15 cellular contexts compared by ENCODE assay signal in the genomic region with DNA sequence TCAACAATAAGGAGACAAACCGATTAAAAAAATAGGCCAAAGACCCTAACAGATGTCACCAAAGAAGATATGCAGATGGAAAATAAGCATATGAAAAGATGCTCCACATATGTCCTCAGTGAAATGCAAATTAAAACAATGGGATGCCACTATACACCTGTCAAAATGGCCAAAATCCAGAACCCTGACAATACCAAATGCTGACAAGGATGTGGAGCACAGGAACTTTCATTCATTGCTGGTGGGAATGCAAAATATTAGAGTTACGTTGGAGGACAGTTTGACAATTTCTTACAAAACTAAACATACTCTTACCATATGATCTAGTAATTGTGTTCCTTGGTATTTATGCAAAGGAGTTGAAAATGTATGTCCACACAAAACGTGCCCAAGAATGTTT.
"Had no signal": no experiment of that assay in that cellular context is flagged by ENCODE, and none has a peak within 500 bp of the region (broad histone marks: within the 10 kb centered on the region; RNA-seq: fewer than 3 reads in every experiment).

No MANE protein-coding gene starts in this region.

- H3K4me1 ChIP-seq: parathyroid adenoma, uterus had no signal

- H3K27me3 Mint-ChIP-seq: activated naive CD8-positive, alpha-beta T cell treated with anti-CD3 and anti-CD28 coated beads, Interleukin-2, amount 10 ng/mL, durations not matched to agents 7 days and 5 days; memory B cell; stimulated activated naive CD8-positive, alpha-beta T cell treated with anti-CD3 and anti-CD28 coated beads, Interleukin-15, amount 100 ng/mL, for 72 hours had no signal

- H3K36me3 ChIP-seq: ascending aorta, thoracic aorta, uterus had no signal

- H3K27ac ChIP-seq: ascending aorta, esophagus squamous epithelium, parathyroid adenoma, thoracic aorta, uterus had no signal

- DNase-seq: activated gamma-delta T cell treated with Interleukin-2 at 50 U/mL for 16 hours; activated naive CD8-positive, alpha-beta T cell treated with anti-CD3 and anti-CD28 coated beads, Interleukin-2, amount 10 ng/mL, durations not matched to agents 7 days and 5 days; activated T-cell treated with anti-CD3 and anti-CD28 coated beads, Interleukin-2, amount 50 U/mL, for 1 hour; esophagus squamous epithelium; foreskin fibroblast; retina; stimulated activated CD4-positive, alpha-beta T cell treated with anti-CD3 and anti-CD28 coated beads, Interleukin-15, amount 100 ng/mL, for 24 hours; stimulated activated CD4-positive, alpha-beta T cell treated with anti-CD3 and anti-CD28 coated beads, Interleukin-4, amount 100 ng/mL, for 4 hours; stimulated activated naive CD8-positive, alpha-beta T cell treated with anti-CD3 and anti-CD28 coated beads, Interleukin-15, amount 100 ng/mL, for 72 hours; uterus had no signal

- H3K27ac Mint-ChIP-seq: activated naive CD8-positive, alpha-beta T cell treated with anti-CD3 and anti-CD28 coated beads, Interleukin-2, amount 10 ng/mL, durations not matched to agents 7 days and 5 days; memory B cell; stimulated activated naive CD8-positive, alpha-beta T cell treated with anti-CD3 and anti-CD28 coated beads, Interleukin-15, amount 100 ng/mL, for 72 hours had no signal

- H3K4me3 ChIP-seq: ascending aorta, esophagus squamous epithelium, thoracic aorta had no signal

- H3K9me3 Mint-ChIP-seq: activated naive CD8-positive, alpha-beta T cell treated with anti-CD3 and anti-CD28 coated beads, Interleukin-2, amount 10 ng/mL, durations not matched to agents 7 days and 5 days; memory B cell; stimulated activated naive CD8-positive, alpha-beta T cell treated with anti-CD3 and anti-CD28 coated beads, Interleukin-15, amount 100 ng/mL, for 72 hours had no signal

- ATAC-seq: left lobe of liver; stimulated activated naive CD8-positive, alpha-beta T cell treated with anti-CD3 and anti-CD28 coated beads, Interleukin-15, amount 100 ng/mL, for 72 hours had no signal

- H3K9me3 ChIP-seq: ascending aorta, esophagus squamous epithelium, thoracic aorta, uterus had no signal

- H3K27me3 ChIP-seq: ascending aorta, esophagus squamous epithelium, uterus had no signal
